In genomic region chr19:17347361-17347760, GRCh38 we compare ENCODE assay signal across 12 cellular contexts. TPM values are rescaled to one million over a fixed set of nuclear protein-coding genes. Genes with fewer than 3 reads are reported as not detected.
DNase-seq lines count a peak whose midpoint lies in the region; ATAC-seq and TF ChIP-seq lines count a peak whose summit lies in the region.
"Had no signal": no experiment of that assay in that cellular context is flagged by ENCODE, and none has a peak within 500 bp of the region (broad histone marks: within the 10 kb centered on the region; RNA-seq: fewer than 3 reads in every experiment).

No MANE protein-coding gene starts in this region.

- no peaks in the 10 kb centered on the region for H3K9me3 Mint-ChIP-seq in stimulated activated memory B cell treated with anti-CD40 and anti-IgM and Interleukin-4, amounts not matched to agents 10 μg/mL and 1 μg/mL and 100 μg/mL, for 72 hours
- no peaks in the 10 kb centered on the region for H3K9me3 Mint-ChIP-seq in progenitor cell of endocrine pancreas (ENCODE audit: low read depth)
- no peaks in the 10 kb centered on the region for H3K9me3 Mint-ChIP-seq in natural killer cell

- no peak overlapping the region for H3K4me3 ChIP-seq in breast epithelium
- no peak overlapping the region for H3K4me3 ChIP-seq in right atrium auricular region
- no peak overlapping the region for H3K4me3 ChIP-seq in skin epidermis

- DNase-seq in GDM1 (lab: John Stamatoyannopoulos, UW) (peak; percentile 26), breast epithelium (ENCODE audit: low spot score in 2 of 2) (no peak), right atrium auricular region (ENCODE audit: low spot score) (no peak), progenitor cell of endocrine pancreas (ENCODE audit: low spot score, unreplicated experiment) (no peak), germinal center (ENCODE audit: low spot score) (no peak), natural killer cell (no peak)
- DNase-seq: activated naive CD4-positive, alpha-beta T cell treated with anti-CD3 and anti-CD28 coated beads, Interleukin-2, amount 50 U/mL, for 16 hours; HCEC 1CT; islet precursor cell; NCI-H524 had no signal

- no peak for ATAC-seq in stimulated activated memory B cell treated with anti-CD40 and anti-IgM and Interleukin-4, amounts not matched to agents 10 μg/mL and 1 μg/mL and 100 μg/mL, for 72 hours
- ATAC-seq in natural killer cell, result no peak

- H3K9me3 ChIP-seq in breast epithelium (no peaks in the 10 kb centered on the region), right atrium auricular region (no peaks in the 10 kb centered on the region)

- no peak for TF ChIP-seq POLR2A in breast epithelium (IDR thresholded peaks at IDR 0.05)

- no peaks in the 10 kb centered on the region for H3K36me3 Mint-ChIP-seq in stimulated activated memory B cell treated with anti-CD40 and anti-IgM and Interleukin-4, amounts not matched to agents 10 μg/mL and 1 μg/mL and 100 μg/mL, for 72 hours
- H3K36me3 Mint-ChIP-seq in progenitor cell of endocrine pancreas (ENCODE audit: insufficient read depth), result no peaks in the 10 kb centered on the region
- no peaks in the 10 kb centered on the region for H3K36me3 Mint-ChIP-seq in natural killer cell

- TF ChIP-seq CTCF in breast epithelium (IDR thresholded peaks at IDR 0.05), result no peak
- no peak for TF ChIP-seq CTCF in right atrium auricular region (IDR thresholded peaks at IDR 0.05)
- no peak for TF ChIP-seq CTCF in progenitor cell of endocrine pancreas (IDR thresholded peaks at IDR 0.05; ENCODE audit: unreplicated experiment)
- TF ChIP-seq CTCF in natural killer cell (IDR thresholded peaks at IDR 0.05), result no peak

- H3K27ac Mint-ChIP-seq in stimulated activated memory B cell treated with anti-CD40 and anti-IgM and Interleukin-4, amounts not matched to agents 10 μg/mL and 1 μg/mL and 100 μg/mL, for 72 hours, result no peak overlapping the region
- H3K27ac Mint-ChIP-seq in progenitor cell of endocrine pancreas (no peak overlapping the region), natural killer cell (no peak overlapping the region)

- H3K27me3 Mint-ChIP-seq in stimulated activated memory B cell treated with anti-CD40 and anti-IgM and Interleukin-4, amounts not matched to agents 10 μg/mL and 1 μg/mL and 100 μg/mL, for 72 hours, result peaks cover 50% of the 10 kb centered on the region
- H3K27me3 Mint-ChIP-seq in progenitor cell of endocrine pancreas (peaks cover 18% of the 10 kb centered on the region), natural killer cell (ENCODE audit: low read depth in 2 of 2) (peaks cover 7 to 21% of the 10 kb centered on the region in 2 donors)

- H3K27me3 ChIP-seq in breast epithelium (no peaks in the 10 kb centered on the region), right atrium auricular region (no peaks in the 10 kb centered on the region)

- H3K27ac ChIP-seq in breast epithelium (peak overlapping the region; percentile 48 to 84), right atrium auricular region (peak overlapping the region; percentile 63 to 66), skin epidermis (peak overlapping the region in 17 of 21 experiments; percentile 13 to 80 (median 66))

- H3K36me3 ChIP-seq in breast epithelium (no peaks in the 10 kb centered on the region), right atrium auricular region (no peaks in the 10 kb centered on the region)

- H3K4me1 ChIP-seq in breast epithelium, result no peaks in the 10 kb centered on the region
- peaks cover 0 to 37% of the 10 kb centered on the region in 2 donors for H3K4me1 ChIP-seq in right atrium auricular region

- no peak overlapping the region for H3K4me3 Mint-ChIP-seq in stimulated activated memory B cell treated with anti-CD40 and anti-IgM and Interleukin-4, amounts not matched to agents 10 μg/mL and 1 μg/mL and 100 μg/mL, for 72 hours
- H3K4me3 Mint-ChIP-seq in progenitor cell of endocrine pancreas (ENCODE audit: low read depth) (no peak overlapping the region), natural killer cell (no peak overlapping the region)

- intact Hi-C loops in breast epithelium (cut with DNase I; ENCODE audit: low total_unique reads), result loop anchor here (5.0 kb wide), 1 partner anchor 500 kb away; the partner anchor contains the start of gene JAK3
- intact Hi-C loops in natural killer cell (cut with micrococcal nuclease), result no loop called here

- peaks cover 23% of the 10 kb centered on the region for H3K4me1 Mint-ChIP-seq in stimulated activated memory B cell treated with anti-CD40 and anti-IgM and Interleukin-4, amounts not matched to agents 10 μg/mL and 1 μg/mL and 100 μg/mL, for 72 hours
- H3K4me1 Mint-ChIP-seq in progenitor cell of endocrine pancreas (ENCODE audit: low read depth) (no peaks in the 10 kb centered on the region), natural killer cell (peaks cover 0 to 6% of the 10 kb centered on the region in 2 donors)

RNA-seq across cellular contexts. Expression of gene GTPBP3, which starts 10.0 kb away (rescaled TPM):
- total RNA-seq in breast epithelium (10 to 100 TPM; 15.5 to 22.6 (median 17.7) TPM), right atrium auricular region (10 to 100 TPM in 1 of 2 donors, 1 to 10 TPM in 1; 6.0 to 16.8 TPM), progenitor cell of endocrine pancreas (44.5 and 46.9 TPM in 2 replicates), natural killer cell (10 to 100 TPM; 21.6 to 33.0 (median 27.7) TPM)

RNA-seq across cellular contexts. Expression of gene ANO8, which starts 12.7 kb away (rescaled TPM):
- total RNA-seq in breast epithelium (1 to 10 TPM; 5.1 to 7.2 (median 5.9) TPM), right atrium auricular region (1 to 10 TPM; 4.2 to 5.2 TPM), progenitor cell of endocrine pancreas (45.2 and 45.3 TPM in 2 replicates), natural killer cell (10 to 100 TPM; 18.5 to 24.7 (median 19.1) TPM)

RNA-seq across cellular contexts. Expression of gene PLVAP, which starts 29.8 kb away (rescaled TPM):
- 10 to 100 TPM; 19.9 to 68.8 (median 51.2) TPM for total RNA-seq in breast epithelium
- 10 to 100 TPM; 48.3 to 83.7 TPM for total RNA-seq in right atrium auricular region
- 0.12 and 0.42 TPM in 2 replicates for total RNA-seq in progenitor cell of endocrine pancreas
- under 1 TPM in 2 of 3 donors, not detected in 1; 0.33 to 0.53 TPM for total RNA-seq in natural killer cell

RNA-seq across cellular contexts. Expression of gene DDA1, which starts 38.0 kb away (rescaled TPM):
- total RNA-seq in breast epithelium, result 10 to 100 TPM in 2 of 3 donors, 1 to 10 TPM in 1; 9.2 to 18.7 (median 11.1) TPM
- total RNA-seq in right atrium auricular region, result 10 to 100 TPM; 22.2 to 40.1 TPM
- total RNA-seq in progenitor cell of endocrine pancreas, result 38.6 and 41.4 TPM in 2 replicates
- total RNA-seq in natural killer cell, result 10 to 100 TPM; 32.2 to 42.5 (median 37.7) TPM

RNA-seq across cellular contexts. Expression of gene MRPL34, which starts 41.7 kb away (rescaled TPM):
- 100 to 1,000 TPM in 1 of 3 donors, 10 to 100 TPM in 2; 88.5 to 139 (median 98.0) TPM for total RNA-seq in breast epithelium
- total RNA-seq in right atrium auricular region, result 100 to 1,000 TPM; 203 to 254 TPM
- total RNA-seq in progenitor cell of endocrine pancreas, result 54.0 and 54.4 TPM in 2 replicates
- 10 to 100 TPM; 26.9 to 40.8 (median 39.4) TPM for total RNA-seq in natural killer cell

Comparison
In these comparisons a context has a peak if more than half of its experiments do, and no peak if none do; other contexts are left out.
1. RNA of gene PLVAP, which starts 29.8 kb away (total RNA-seq): 48.3 to 83.7 TPM in right atrium auricular region and 19.9 to 68.8 TPM in breast epithelium; 0.33 to 0.53 TPM in natural killer cell and 0.12 to 0.42 TPM in progenitor cell of endocrine pancreas; every median in the first group is over 10 times any median in the second.
2. Peak in every context shown above with its lines, with median percentiles within 50 percentile points of each other: H3K27ac ChIP-seq.